10 cellular contexts compared by ENCODE assay signal in the genomic region with DNA sequence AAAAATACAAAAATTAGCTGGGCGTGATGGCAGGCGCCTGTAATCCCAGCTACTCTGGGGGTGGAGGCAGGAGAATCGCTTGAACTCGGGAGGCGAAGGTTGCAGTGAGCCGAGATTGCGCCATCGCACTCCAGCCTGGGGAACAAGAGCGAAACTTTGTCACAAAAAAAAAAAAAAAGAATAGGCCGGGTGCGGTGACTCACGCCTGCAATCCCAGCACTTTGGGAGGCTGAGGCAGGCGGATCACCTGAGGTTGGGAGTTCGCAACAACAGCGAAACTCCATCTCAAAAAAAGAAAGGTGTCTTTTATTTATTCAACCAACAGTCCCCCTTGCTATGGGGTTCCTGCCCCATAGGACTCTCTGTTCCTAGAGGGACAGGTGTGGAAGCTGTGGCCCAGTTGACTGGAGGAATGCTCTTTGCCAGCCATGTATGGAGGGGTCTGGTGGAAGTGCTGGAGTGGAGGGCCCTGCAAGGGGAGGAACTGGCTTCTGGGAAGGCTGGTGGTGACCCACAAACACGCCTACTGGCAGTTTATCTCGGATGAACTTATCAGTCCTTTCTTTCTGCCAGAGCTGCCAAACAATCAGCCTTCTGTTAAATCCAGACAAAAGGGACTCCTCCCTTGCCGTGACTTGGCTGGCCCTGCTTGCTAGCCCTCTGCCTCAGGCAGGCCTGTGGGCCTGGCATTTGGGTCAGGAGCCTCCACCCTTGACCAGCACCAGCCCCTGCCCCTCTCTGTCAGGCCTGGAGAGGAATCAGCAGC. TPM values are rescaled to one million over a fixed set of nuclear protein-coding genes. Genes with fewer than 3 reads are reported as not detected.
DNase-seq lines count a peak whose midpoint lies in the region; ATAC-seq and TF ChIP-seq lines count a peak whose summit lies in the region.
"Had no signal": no experiment of that assay in that cellular context is flagged by ENCODE, and none has a peak within 500 bp of the region (broad histone marks: within the 10 kb centered on the region; RNA-seq: fewer than 3 reads in every experiment).

No MANE protein-coding gene starts in this region.

- H3K27ac ChIP-seq in coronary artery (peak overlapping the region; percentile 42 to 67), upper lobe of left lung (peak overlapping the region in 3 of 4 donors; percentile 22 to 72 (median 54)), brain microvascular endothelial cell (no peak overlapping the region)
- H3K27ac ChIP-seq in effector memory CD4-positive, alpha-beta T cell (ENCODE audit: insufficient read depth, low read length, poor library complexity, severe bottlenecking): no peak overlapping the region

- H3K9me3 ChIP-seq in upper lobe of left lung: no peaks in the 10 kb centered on the region
- no peaks in the 10 kb centered on the region for H3K9me3 ChIP-seq in effector memory CD4-positive, alpha-beta T cell (ENCODE audit: control insufficient read depth, low read length)

- peak overlapping the region; percentile 79 for H3K27ac Mint-ChIP-seq in mesothelial cell of epicardium

- DNase-seq in SIG-M5 treated with dmso at 0.1 percent for 504 hours (lab: John Stamatoyannopoulos, UW; ENCODE audit: unreplicated experiment): peak; percentile 12
- DNase-seq in SIG-M5 (lab: John Stamatoyannopoulos, UW): no peak
- no peak for DNase-seq in coronary artery (ENCODE audit: low spot score)
- no peak for DNase-seq in mesothelial cell of epicardium (ENCODE audit: low spot score in 2 of 2, unreplicated experiment in 2 of 2)
- DNase-seq in upper lobe of left lung: peak in 1 of 2 donors; percentile 48
- no peak for DNase-seq in effector memory CD4-positive, alpha-beta T cell
- no peak for DNase-seq in brain microvascular endothelial cell
- DNase-seq in DMS53 treated with DMSO at 0.1 percent for 48 hours (lab: John Stamatoyannopoulos, UW; ENCODE audit: unreplicated experiment): no peak
- DNase-seq: effector CD8-positive, alpha-beta T cell; NCI-H69 had no signal

- TF ChIP-seq POLR2A in upper lobe of left lung (IDR thresholded peaks at IDR 0.05): no peak

- no peak for TF ChIP-seq EP300 in upper lobe of left lung (IDR thresholded peaks at IDR 0.05)

- no peak for ATAC-seq in upper lobe of left lung (ENCODE audit: low FRiP score in 2 of 2)

- WGBS in upper lobe of left lung, 2 donors: 79 to 87% methylated on average over 18 of the region's 18 CpGs

- no peaks in the 10 kb centered on the region for H3K27me3 Mint-ChIP-seq in mesothelial cell of epicardium (ENCODE audit: low read depth)

- no peaks in the 10 kb centered on the region for H3K36me3 ChIP-seq in upper lobe of left lung
- H3K36me3 ChIP-seq in effector memory CD4-positive, alpha-beta T cell (ENCODE audit: control insufficient read depth, insufficient read depth, low read length): no peaks in the 10 kb centered on the region
- no peaks in the 10 kb centered on the region for H3K36me3 ChIP-seq in brain microvascular endothelial cell (replicated peaks)

- TF ChIP-seq CTCF in coronary artery (IDR thresholded peaks at IDR 0.05) (no peak), mesothelial cell of epicardium (IDR thresholded peaks at IDR 0.05; ENCODE audit: unreplicated experiment) (no peak), upper lobe of left lung (IDR thresholded peaks at IDR 0.05) (no peak), brain microvascular endothelial cell (IDR thresholded peaks at IDR 0.05; ENCODE audit: low read depth, low read length, missing control alignments) (no peak)

- H3K9me3 Mint-ChIP-seq in mesothelial cell of epicardium: no peaks in the 10 kb centered on the region

- H3K4me3 Mint-ChIP-seq in mesothelial cell of epicardium: no peak overlapping the region

- H3K36me3 Mint-ChIP-seq in mesothelial cell of epicardium: no peaks in the 10 kb centered on the region

- H3K27me3 ChIP-seq in upper lobe of left lung: no peaks in the 10 kb centered on the region
- H3K27me3 ChIP-seq in effector memory CD4-positive, alpha-beta T cell (replicated peaks; ENCODE audit: control insufficient read depth, insufficient read depth, low read length, poor library complexity, severe bottlenecking): no peaks in the 10 kb centered on the region
- H3K27me3 ChIP-seq in brain microvascular endothelial cell (replicated peaks): no peaks in the 10 kb centered on the region

- peaks cover 46% of the 10 kb centered on the region for H3K4me1 Mint-ChIP-seq in mesothelial cell of epicardium

- H3K4me3 ChIP-seq in coronary artery (no peak overlapping the region), upper lobe of left lung (no peak overlapping the region), brain microvascular endothelial cell (ENCODE audit: low read depth, low read length) (no peak overlapping the region)
- H3K4me3 ChIP-seq in effector memory CD4-positive, alpha-beta T cell (ENCODE audit: insufficient read depth, low read depth, low read length, poor library complexity, severe bottlenecking): no peak overlapping the region

- peaks cover 30 to 55% (median 37%) of the 10 kb centered on the region in 4 donors for H3K4me1 ChIP-seq in upper lobe of left lung
- peaks cover 6% of the 10 kb centered on the region for H3K4me1 ChIP-seq in effector memory CD4-positive, alpha-beta T cell (ENCODE audit: control insufficient read depth, insufficient read depth, low read length, poor library complexity, severe bottlenecking)

- in situ Hi-C loops in brain microvascular endothelial cell (cut with HindIII; ENCODE audit: low pct_ligation_motif_present, low sequenced_read_pairs): no loop called here

RNA-seq across cellular contexts. Expression of gene DAG1, which starts 4.6 kb away (rescaled TPM):
- total RNA-seq in mesothelial cell of epicardium: 118 to 128 TPM (median 120 TPM) in 3 replicates
- total RNA-seq in upper lobe of left lung: 100 to 1,000 TPM in 1 of 6 donors, 10 to 100 TPM in 5; 22.0 to 104 (median 73.5) TPM

RNA-seq across cellular contexts. Expression of gene NICN1, which starts 36.3 kb away (rescaled TPM):
- total RNA-seq in mesothelial cell of epicardium: 29.3 to 34.4 TPM (median 31.9 TPM) in 3 replicates
- 10 to 100 TPM in 2 of 6 donors, 1 to 10 TPM in 4; 1.0 to 23.9 (median 8.0) TPM for total RNA-seq in upper lobe of left lung

RNA-seq across cellular contexts. Expression of gene AMT, which starts 43.2 kb away (rescaled TPM):
- total RNA-seq in mesothelial cell of epicardium (30.3 to 33.4 TPM (median 33.0 TPM) in 3 replicates), upper lobe of left lung (10 to 100 TPM in 3 of 6 donors, 1 to 10 TPM in 3; 2.3 to 59.7 (median 11.4) TPM)

RNA-seq across cellular contexts. Expression of gene TCTA, which starts 53.2 kb away (rescaled TPM):
- 13.7 to 15.8 TPM (median 13.9 TPM) in 3 replicates for total RNA-seq in mesothelial cell of epicardium
- total RNA-seq in upper lobe of left lung: 10 to 100 TPM; 21.8 to 52.3 (median 39.5) TPM

RNA-seq across cellular contexts. Expression of gene RHOA, which starts 53.7 kb away (rescaled TPM):
- total RNA-seq in mesothelial cell of epicardium (248 to 261 TPM (median 250 TPM) in 3 replicates), upper lobe of left lung (100 to 1,000 TPM; 206 to 611 (median 456) TPM)

Comparison
In these comparisons a context has a peak if more than half of its experiments do, and no peak if none do; other contexts are left out.
1. H3K27ac ChIP-seq: peak in coronary artery (2 of 2) and upper lobe of left lung (3 of 4); none in effector memory CD4-positive, alpha-beta T cell (single experiment) and brain microvascular endothelial cell (single experiment).